Comparison of ENCODE assay signal across 11 cellular contexts in genomic region chr17:81339502-81340296, GRCh38. TPM values are rescaled to one million over a fixed set of nuclear protein-coding genes. Genes with fewer than 3 reads are reported as not detected.
A peak's percentile ranks its signal among the peaks of the same experiment; 100 is the strongest.
DNase-seq lines count a peak whose midpoint lies in the region; ATAC-seq and TF ChIP-seq lines count a peak whose summit lies in the region.
"Had no signal": no experiment of that assay in that cellular context is flagged by ENCODE, and none has a peak within 500 bp of the region (broad histone marks: within the 10 kb centered on the region; RNA-seq: fewer than 3 reads in every experiment).

No MANE protein-coding gene starts in this region.

- no peak overlapping the region for H3K27ac Mint-ChIP-seq in activated CD8-positive, alpha-beta memory T cell treated with anti-CD3 and anti-CD28 coated beads, Interleukin-2, amount 10 ng/mL, durations not matched to agents 7 days and 5 days

- CTCF ChIA-PET in activated CD8-positive, alpha-beta memory T cell treated with anti-CD3 and anti-CD28 coated beads, Interleukin-2, amount 10 ng/mL, durations not matched to agents 7 days and 5 days (lab: Charles Lee) = no interaction called here

- H3K9me3 ChIP-seq in adrenal gland (replicated peaks in 1 of 3) (no peaks in the 10 kb centered on the region), left lung (no peaks in the 10 kb centered on the region), spleen (no peaks in the 10 kb centered on the region)
- H3K9me3 ChIP-seq: neutrophil had no signal

- intact Hi-C loops in adrenal gland (cut with DNase I) (no loop called here), left lung (cut with DNase I) (no loop called here), spleen (cut with DNase I; ENCODE audit: low total_unique reads) (no loop called here)

- H3K36me3 Mint-ChIP-seq in activated CD8-positive, alpha-beta memory T cell treated with anti-CD3 and anti-CD28 coated beads, Interleukin-2, amount 10 ng/mL, durations not matched to agents 7 days and 5 days = peaks cover 2% of the 10 kb centered on the region
- H3K36me3 Mint-ChIP-seq: IgD-negative memory B cell, T-cell had no signal

- peak; percentile 15 for ATAC-seq in left lung
- no peak for ATAC-seq in GM18868 (IDR thresholded peaks at IDR 0.05; ENCODE audit: unreplicated experiment)
- ATAC-seq in activated CD8-positive, alpha-beta memory T cell treated with anti-CD3 and anti-CD28 coated beads, Interleukin-2, amount 10 ng/mL, durations not matched to agents 7 days and 5 days = no peak
- ATAC-seq in GM19467 (IDR thresholded peaks at IDR 0.05; ENCODE audit: unreplicated experiment) = no peak
- ATAC-seq: T-cell had no signal

- H3K27me3 Mint-ChIP-seq in activated CD8-positive, alpha-beta memory T cell treated with anti-CD3 and anti-CD28 coated beads, Interleukin-2, amount 10 ng/mL, durations not matched to agents 7 days and 5 days = peaks cover 38% of the 10 kb centered on the region

- H3K4me3 ChIP-seq in adrenal gland = no peak overlapping the region
- H3K4me3 ChIP-seq in left lung = no peak overlapping the region
- H3K4me3 ChIP-seq in spleen = peak overlapping the region in 1 of 8 donors; percentile 24

- peak; percentile 87 for DNase-seq in HT-29 (ENCODE audit: low spot score)
- peak in 2 of 7 donors; percentile 40 to 41 for DNase-seq in adrenal gland
- no peak for DNase-seq in left lung
- peak; percentile 72 for DNase-seq in spleen
- no peak for DNase-seq in activated CD8-positive, alpha-beta memory T cell treated with anti-CD3 and anti-CD28 coated beads, Interleukin-2, amount 10 ng/mL, durations not matched to agents 7 days and 5 days
- DNase-seq: GF-D8, T-cell had no signal

- no peak overlapping the region for H3K4me3 Mint-ChIP-seq in activated CD8-positive, alpha-beta memory T cell treated with anti-CD3 and anti-CD28 coated beads, Interleukin-2, amount 10 ng/mL, durations not matched to agents 7 days and 5 days
- H3K4me3 Mint-ChIP-seq: T-cell had no signal

- H3K4me1 Mint-ChIP-seq in activated CD8-positive, alpha-beta memory T cell treated with anti-CD3 and anti-CD28 coated beads, Interleukin-2, amount 10 ng/mL, durations not matched to agents 7 days and 5 days = peaks cover 5% of the 10 kb centered on the region

- no peaks in the 10 kb centered on the region for H3K36me3 ChIP-seq in adrenal gland (replicated peaks in 1 of 2)
- no peaks in the 10 kb centered on the region for H3K36me3 ChIP-seq in left lung
- no peaks in the 10 kb centered on the region for H3K36me3 ChIP-seq in spleen
- H3K36me3 ChIP-seq: neutrophil had no signal

- WGBS in adrenal gland, 4 donors = 57 to 73% (median 63%) methylated on average over 7 to 11 of the region's 11 CpGs
- WGBS in spleen, 5 donors = 48 to 79% (median 55%) methylated on average over 4 to 11 of the region's 11 CpGs

- H3K9me3 Mint-ChIP-seq in activated CD8-positive, alpha-beta memory T cell treated with anti-CD3 and anti-CD28 coated beads, Interleukin-2, amount 10 ng/mL, durations not matched to agents 7 days and 5 days (ENCODE audit: low read depth) = no peaks in the 10 kb centered on the region
- H3K9me3 Mint-ChIP-seq: T-cell had no signal

- no peak for TF ChIP-seq POLR2A in adrenal gland (IDR thresholded peaks at IDR 0.05)
- TF ChIP-seq POLR2A in spleen (IDR thresholded peaks at IDR 0.05) = no peak

- TF ChIP-seq CTCF in adrenal gland (IDR thresholded peaks at IDR 0.05) = no peak
- no peak for TF ChIP-seq CTCF in left lung (IDR thresholded peaks at IDR 0.05)
- TF ChIP-seq CTCF in spleen (IDR thresholded peaks at IDR 0.05 in 8 of 11, conservative IDR thresholded peaks at IDR 0.05 in 3 of 11) = no peak

- peaks cover 48 to 59% of the 10 kb centered on the region in 2 donors for H3K4me1 ChIP-seq in adrenal gland (replicated peaks in 1 of 2)
- peaks cover 36 to 71% of the 10 kb centered on the region in 2 donors for H3K4me1 ChIP-seq in left lung
- H3K4me1 ChIP-seq in spleen = peaks cover 19 to 83% (median 78%) of the 10 kb centered on the region in 6 donors

- H3K27me3 ChIP-seq in adrenal gland (no peaks in the 10 kb centered on the region), left lung (peaks cover 0 to 55% of the 10 kb centered on the region in 2 donors), spleen (replicated peaks in 1 of 7) (peaks cover 0 to 96% (median 54%) of the 10 kb centered on the region in 7 donors)

- H3K27ac ChIP-seq in adrenal gland (peak overlapping the region in 3 of 5 donors; percentile 43 to 88 (median 84)), left lung (peak overlapping the region; percentile 91 to 97), spleen (peak overlapping the region; percentile 68 to 94 (median 90))
- H3K27ac ChIP-seq: neutrophil had no signal

RNA-seq across cellular contexts. Expression of gene SLC38A10, which starts 44.6 kb away (rescaled TPM):
- total RNA-seq in HT-29 (2014; rRNA removed; shearing (Covaris generic)) = 109 and 116 TPM in 2 replicates
- total RNA-seq in adrenal gland (100 to 1,000 TPM in 5 of 8 donors, 10 to 100 TPM in 3; 67.4 to 163 (median 102) TPM), left lung (100 to 1,000 TPM in 1 of 2 donors, 10 to 100 TPM in 1; 79.9 to 109 TPM), spleen (100 to 1,000 TPM in 1 of 7 donors, 10 to 100 TPM in 6; 82.8 to 112 (median 95.0) TPM)
- polyA plus RNA-seq in adrenal gland (100 to 1,000 TPM in 2 of 3 donors, 10 to 100 TPM in 1; 17.6 to 190 (median 136) TPM), spleen (10 to 100 TPM; 54.9 to 85.1 (median 71.4) TPM)
- 10 to 100 TPM; 81.7 to 88.7 TPM for total RNA-seq in activated CD8-positive, alpha-beta memory T cell treated with anti-CD3 and anti-CD28 coated beads, Interleukin-2, amount 10 ng/mL, durations not matched to agents 7 days and 5 days

RNA-seq across cellular contexts. Expression of gene BAHCC1, which starts 55.6 kb away (rescaled TPM):
- total RNA-seq in HT-29 (2014; rRNA removed; shearing (Covaris generic)) = 10.4 and 11.6 TPM in 2 replicates
- 10 to 100 TPM; 13.0 to 35.3 (median 19.2) TPM for total RNA-seq in adrenal gland
- polyA plus RNA-seq in adrenal gland = 10 to 100 TPM in 2 of 3 donors, 1 to 10 TPM in 1; 2.1 to 68.0 (median 18.2) TPM
- 10 to 100 TPM; 13.6 to 19.8 TPM for total RNA-seq in left lung
- 10 to 100 TPM in 6 of 7 donors, 1 to 10 TPM in 1; 8.7 to 20.3 (median 14.9) TPM for total RNA-seq in spleen
- polyA plus RNA-seq in spleen = 10 to 100 TPM in 1 of 3 donors, 1 to 10 TPM in 2; 1.7 to 10.2 (median 2.0) TPM
- total RNA-seq in activated CD8-positive, alpha-beta memory T cell treated with anti-CD3 and anti-CD28 coated beads, Interleukin-2, amount 10 ng/mL, durations not matched to agents 7 days and 5 days = under 1 TPM; 0.23 to 0.64 TPM
- polyA plus RNA-seq: IgD-negative memory B cell had no signal

Comparison
In these comparisons a context has a peak if more than half of its experiments do, and no peak if none do; other contexts are left out.
1. DNase-seq: peak in HT-29 (single experiment) and spleen (single experiment); none in left lung (0 of 2) and activated CD8-positive, alpha-beta memory T cell treated with anti-CD3 and anti-CD28 coated beads, Interleukin-2, amount 10 ng/mL, durations not matched to agents 7 days and 5 days (single experiment).
2. Peak in every context shown above with its lines, with median percentiles within 50 percentile points of each other: H3K27ac ChIP-seq.